7 cellular contexts compared by ENCODE assay signal in genomic region chr4:24078347-24078962, GRCh38.
"Had no signal": no experiment of that assay in that cellular context is flagged by ENCODE, and none has a peak within 500 bp of the region (broad histone marks: within the 10 kb centered on the region; RNA-seq: fewer than 3 reads in every experiment).

No MANE protein-coding gene starts in this region.

- DNase-seq: H9, HCEC 1CT had no signal

- ATAC-seq: GM23338, K562 had no signal

- H3K4me3 ChIP-seq: GM23338, K562 had no signal

- H2AFZ ChIP-seq: GM23338 had no signal

- FAIRE-seq: H1, H54, HTR-8/SVneo, K562 had no signal

- H3K4me2 ChIP-seq: GM23338 had no signal
